In genomic region chr1:35557611-35558373, GRCh38 we compare ENCODE assay signal across 8 cellular contexts. TPM values are rescaled to one million over a fixed set of nuclear protein-coding genes. Genes with fewer than 3 reads are reported as not detected.
A peak's percentile ranks its signal among the peaks of the same experiment; 100 is the strongest.
DNase-seq lines count a peak whose midpoint lies in the region; ATAC-seq, FAIRE-seq and TF ChIP-seq lines count a peak whose summit lies in the region.

Gene NCDN (plus strand): TSS chr1:35557799. CDS start chr1:35558191, 392 bp downstream.

- H3F3A ChIP-seq in OCI-LY1 (ENCODE audit: insufficient read depth, low read length), result peaks cover 6% of the 10 kb centered on the region; the same call in 1 of the 2 replicates

- TF ChIP-seq CTCF in OCI-LY1 (IDR thresholded peaks at IDR 0.05; ENCODE audit: low read length) (no peak), mesothelial cell of epicardium (IDR thresholded peaks at IDR 0.05; ENCODE audit: unreplicated experiment) (no peak)

- H3K27me3 ChIP-seq in HUES64 (ENCODE audit: insufficient read depth, low read length) (no peaks in the 10 kb centered on the region), OCI-LY1 (ENCODE audit: insufficient read depth, low read length) (no peaks in the 10 kb centered on the region)

- H4K20me1 ChIP-seq in OCI-LY1 (ENCODE audit: insufficient read depth, low read length), result no peaks in the 10 kb centered on the region

- no peaks in the 10 kb centered on the region for H3K36me3 Mint-ChIP-seq in mesothelial cell of epicardium

- H3K27ac ChIP-seq in HUES64 (ENCODE audit: low read depth, low read length), result peak within 1 kb of the TSS; percentile 99
- H3K27ac ChIP-seq in OCI-LY1 (ENCODE audit: low read depth, low read length, poor library complexity, severe bottlenecking), result peak within 1 kb of the TSS; percentile 79

- in situ Hi-C loops in Caki2 (cut with HindIII; ENCODE audit: low pct_unique_long_range_greater_than_20kb, low sequenced_read_pairs), result no loop called here

- ATAC-seq in GM21423 (IDR thresholded peaks at IDR 0.05; ENCODE audit: unreplicated experiment), result peak; percentile 78

- peak within 1 kb of the TSS; percentile 93 for H3K4me2 ChIP-seq in OCI-LY1 (ENCODE audit: low read length)

- peak within 1 kb of the TSS; percentile 95 for H3K27ac Mint-ChIP-seq in mesothelial cell of epicardium

- H2AFZ ChIP-seq in OCI-LY1 (ENCODE audit: low read length), result peak within 1 kb of the TSS; percentile 17; the same call in 1 of the 2 replicates

- H3K4me1 Mint-ChIP-seq in mesothelial cell of epicardium, result peaks cover 39% of the 10 kb centered on the region

- peak; percentile 76 for FAIRE-seq in endometrium (lab: Jason Lieb, UNC)

- H3K9me2 ChIP-seq in OCI-LY1 (ENCODE audit: low read depth, low read length), result no peaks in the 10 kb centered on the region

- H3K79me2 ChIP-seq in OCI-LY1 (ENCODE audit: insufficient read depth, low read length), result no peaks in the 10 kb centered on the region; the same call in 1 of the 2 replicates

- H3K27me3 Mint-ChIP-seq in mesothelial cell of epicardium (ENCODE audit: low read depth), result no peaks in the 10 kb centered on the region

- peak within 1 kb of the TSS; percentile 95 for H3K4me3 Mint-ChIP-seq in mesothelial cell of epicardium

- H3K9me3 ChIP-seq in HUES64 (ENCODE audit: insufficient read depth, low read depth, low read length) (no peaks in the 10 kb centered on the region), OCI-LY1 (ENCODE audit: low read length) (no peaks in the 10 kb centered on the region)

- under 1% methylated on average over 58 of the region's 58 CpGs for WGBS in HUES64

- H3K4me3 ChIP-seq in HUES64 (ENCODE audit: low read length) (peak within 1 kb of the TSS; percentile 91), OCI-LY1 (ENCODE audit: low read depth, low read length, poor library complexity, severe bottlenecking) (peak within 1 kb of the TSS; percentile 88)

- H3K4me1 ChIP-seq in HUES64 (ENCODE audit: insufficient read depth, low read length), result peaks cover 32% of the 10 kb centered on the region
- peaks cover 39% of the 10 kb centered on the region for H3K4me1 ChIP-seq in OCI-LY1 (ENCODE audit: insufficient read depth, low read length, severe bottlenecking)

- H3K36me3 ChIP-seq in HUES64 (ENCODE audit: insufficient read depth, low read length), result peaks cover 42% of the 10 kb centered on the region
- H3K36me3 ChIP-seq in OCI-LY1 (ENCODE audit: insufficient read depth, low read length), result peaks cover 15% of the 10 kb centered on the region; the same call in 1 of the 2 replicates

- DNase-seq in Caki2 (ENCODE audit: low read depth) (peak; percentile 95), mesothelial cell of epicardium (ENCODE audit: low spot score in 2 of 2, unreplicated experiment in 2 of 2) (peak; percentile 93 to 95)
- DNase-seq in activated CD8-positive, alpha-beta memory T cell treated with anti-CD3 and anti-CD28 coated beads, Interleukin-2, amount 50 U/mL, for 4 hours, result peak; percentile 95
- DNase-seq in stimulated activated CD8-positive, alpha-beta memory T cell treated with anti-CD3 and anti-CD28 coated beads, Interleukin-15, amount 100 ng/mL, for 48 hours (ENCODE audit: low read depth in 2 of 2), result peak; percentile 95

- H3K9me3 Mint-ChIP-seq in mesothelial cell of epicardium, result no peaks in the 10 kb centered on the region

- peak within 1 kb of the TSS; percentile 91 for H3K9ac ChIP-seq in HUES64 (ENCODE audit: low read depth, low read length)
- H3K9ac ChIP-seq in OCI-LY1 (ENCODE audit: low read length), result peak within 1 kb of the TSS; percentile 82

RNA-seq across cellular contexts. Expression of gene NCDN, which starts in this region (rescaled TPM):
- 7.8 and 11.2 TPM in 2 replicates for total RNA-seq in Caki2 (2014; rRNA removed; shearing (Covaris generic); ENCODE audit: low replicate concordance)
- polyA plus RNA-seq in HUES64 (2013, experiment 1 of 2), result 31.5 TPM
- polyA plus RNA-seq in HUES64 (2013, experiment 2 of 2), result 23.2 TPM
- 26.4 to 27.8 TPM (median 26.6 TPM) in 3 replicates for total RNA-seq in mesothelial cell of epicardium

Comparison
In these comparisons a context has a peak if more than half of its experiments do, and no peak if none do; other contexts are left out.
1. Peak in every context shown above with its lines: DNase-seq, ATAC-seq, H3K4me3 ChIP-seq and H3K27ac ChIP-seq.